17 cellular contexts compared by ENCODE assay signal in genomic region chr9:131111854-131112311, GRCh38. TPM values are rescaled to one million over a fixed set of nuclear protein-coding genes. Genes with fewer than 3 reads are reported as not detected.
DNase-seq lines count a peak whose midpoint lies in the region; ATAC-seq and TF ChIP-seq lines count a peak whose summit lies in the region.
"Had no signal": no experiment of that assay in that cellular context is flagged by ENCODE, and none has a peak within 500 bp of the region (broad histone marks: within the 10 kb centered on the region; RNA-seq: fewer than 3 reads in every experiment).

No MANE protein-coding gene starts in this region.

- peaks cover 15% of the 10 kb centered on the region for H3K4me1 ChIP-seq in HUES48 (ENCODE audit: control insufficient read depth, insufficient read depth, low read length)
- H3K4me1 ChIP-seq in suprapubic skin: peaks cover 5% of the 10 kb centered on the region

- H3K9me3 ChIP-seq in HUES48 (ENCODE audit: control insufficient read depth, insufficient read depth, low read length) (no peaks in the 10 kb centered on the region), suprapubic skin (no peaks in the 10 kb centered on the region)
- H3K9me3 ChIP-seq: BLaER1 had no signal

- peaks cover 39% of the 10 kb centered on the region for H3K36me3 ChIP-seq in HUES48 (ENCODE audit: control insufficient read depth, insufficient read depth, low read length)
- H3K36me3 ChIP-seq in kidney epithelial cell (ENCODE audit: control insufficient read depth, insufficient read depth, low read length): no peaks in the 10 kb centered on the region
- no peaks in the 10 kb centered on the region for H3K36me3 ChIP-seq in suprapubic skin

- no peak overlapping the region for H3K9ac ChIP-seq in HUES48 (ENCODE audit: low read depth, low read length)
- H3K9ac ChIP-seq: BLaER1, KMS-11 had no signal

- peak in 23 of 56 donors; percentile 9 to 51 (median 22) for TF ChIP-seq CTCF in dorsolateral prefrontal cortex (IDR thresholded peaks at IDR 0.05 in 54 of 56, conservative IDR thresholded peaks at IDR 0.05 in 2 of 56; ENCODE audit: low read depth in 1 of 56, partially characterized antibody in 56 of 56)
- TF ChIP-seq CTCF in kidney epithelial cell (IDR thresholded peaks at IDR 0.05; ENCODE audit: insufficient read depth, low read length, poor library complexity, severe bottlenecking): peak; percentile 4
- TF ChIP-seq CTCF in progenitor cell of endocrine pancreas (IDR thresholded peaks at IDR 0.05; ENCODE audit: unreplicated experiment): no peak
- no peak for TF ChIP-seq CTCF in suprapubic skin (IDR thresholded peaks at IDR 0.05)

- TF ChIP-seq POLR2A in suprapubic skin (IDR thresholded peaks at IDR 0.05): no peak

- H3K27me3 ChIP-seq in HUES48 (ENCODE audit: control insufficient read depth, insufficient read depth, low read length) (no peaks in the 10 kb centered on the region), dorsolateral prefrontal cortex (peaks cover 0 to 4% (median 0%) of the 10 kb centered on the region in 45 donors), kidney epithelial cell (ENCODE audit: control insufficient read depth, insufficient read depth, low read length) (no peaks in the 10 kb centered on the region), suprapubic skin (no peaks in the 10 kb centered on the region)
- H3K27me3 ChIP-seq: BLaER1 had no signal

- no peaks in the 10 kb centered on the region for H3K9me3 Mint-ChIP-seq in progenitor cell of endocrine pancreas (ENCODE audit: low read depth)
- H3K9me3 Mint-ChIP-seq: activated CD4-positive, alpha-beta memory T cell treated with anti-CD3 and anti-CD28 coated beads, Interleukin-2, amount 10 ng/mL, durations not matched to agents 7 days and 5 days had no signal

- no peak overlapping the region for H3K4me3 Mint-ChIP-seq in progenitor cell of endocrine pancreas (ENCODE audit: low read depth)
- H3K4me3 Mint-ChIP-seq: activated CD4-positive, alpha-beta memory T cell treated with anti-CD3 and anti-CD28 coated beads, Interleukin-2, amount 10 ng/mL, durations not matched to agents 7 days and 5 days had no signal

- H3K27ac ChIP-seq in HUES48 (ENCODE audit: low read depth, low read length) (peak overlapping the region; percentile 82), dorsolateral prefrontal cortex (peak overlapping the region; percentile 30 to 99 (median 96)), suprapubic skin (no peak overlapping the region)
- H3K27ac ChIP-seq: BLaER1, KMS-11 had no signal

- intact Hi-C loops in dorsolateral prefrontal cortex (cut with DNase I): loop anchor here (2.0 to 5.0 kb wide), 2 partner anchors 15 to 55 kb away; partner anchors contain the start of gene AIF1L (in 1 of the 2)

- 82% methylated on average over 22 of the region's 25 CpGs for WGBS in suprapubic skin

- peaks cover 7% of the 10 kb centered on the region for H3K36me3 Mint-ChIP-seq in progenitor cell of endocrine pancreas (ENCODE audit: insufficient read depth)

- no peaks in the 10 kb centered on the region for H3K27me3 Mint-ChIP-seq in progenitor cell of endocrine pancreas

- DNase-seq in dorsolateral prefrontal cortex: peak; percentile 42 to 95 (median 93)
- DNase-seq in kidney epithelial cell (ENCODE audit: low read depth): no peak
- DNase-seq in progenitor cell of endocrine pancreas (ENCODE audit: low spot score, unreplicated experiment): no peak
- no peak for DNase-seq in GM19238 (ENCODE audit: insufficient read length, low spot score)
- no peak for DNase-seq in stimulated activated CD4-positive, alpha-beta T cell treated with anti-CD3 and anti-CD28 coated beads, Interleukin-2, amount 100 ng/mL, for 24 hours
- DNase-seq in suprapubic skin (ENCODE audit: low spot score in 2 of 2): no peak
- DNase-seq: activated CD4-positive, alpha-beta memory T cell treated with anti-CD3 and anti-CD28 coated beads, Interleukin-2, amount 10 ng/mL, durations not matched to agents 7 days and 5 days; activated gamma-delta T cell; NCI-H1436 treated with DMSO at 0.1 percent for 48 hours; NCI-H524; right cardiac atrium; RPMI8226; stimulated activated naive CD4-positive, alpha-beta T cell treated with Interleukin-2 at 50 U/mL for 16 hours had no signal

- ATAC-seq in GM18519 (IDR thresholded peaks at IDR 0.05; ENCODE audit: low FRiP score, unreplicated experiment): no peak
- ATAC-seq: right cardiac atrium had no signal

- H3K4me3 ChIP-seq in HUES48 (ENCODE audit: low read depth, low read length) (no peak overlapping the region), dorsolateral prefrontal cortex (peak overlapping the region in 30 of 59 donors; percentile 4 to 46 (median 29)), kidney epithelial cell (ENCODE audit: low read depth, low read length) (peak overlapping the region; percentile 34), suprapubic skin (no peak overlapping the region)
- H3K4me3 ChIP-seq: BLaER1 had no signal

- H3K27ac Mint-ChIP-seq in progenitor cell of endocrine pancreas: peak overlapping the region; percentile 62
- H3K27ac Mint-ChIP-seq: activated CD4-positive, alpha-beta memory T cell treated with anti-CD3 and anti-CD28 coated beads, Interleukin-2, amount 10 ng/mL, durations not matched to agents 7 days and 5 days had no signal

- TF ChIP-seq EP300 in suprapubic skin (IDR thresholded peaks at IDR 0.05): no peak

- no peaks in the 10 kb centered on the region for H3K4me1 Mint-ChIP-seq in progenitor cell of endocrine pancreas (ENCODE audit: low read depth)
- H3K4me1 Mint-ChIP-seq: activated CD4-positive, alpha-beta memory T cell treated with anti-CD3 and anti-CD28 coated beads, Interleukin-2, amount 10 ng/mL, durations not matched to agents 7 days and 5 days had no signal

RNA-seq across cellular contexts. Expression of gene NUP214, which starts 13.5 kb away (rescaled TPM):
- total RNA-seq in dorsolateral prefrontal cortex (10 to 100 TPM; 37.9 to 85.0 (median 52.8) TPM), kidney epithelial cell (30.5 and 31.8 TPM in 2 replicates), progenitor cell of endocrine pancreas (61.0 and 62.2 TPM in 2 replicates), suprapubic skin (100 to 1,000 TPM in 1 of 4 donors, 10 to 100 TPM in 3; 36.1 to 104 (median 69.6) TPM)

RNA-seq across cellular contexts. Expression of gene AIF1L, which starts 15.6 kb away (rescaled TPM):
- total RNA-seq in dorsolateral prefrontal cortex (100 to 1,000 TPM in 30 of 120 experiments, 10 to 100 TPM in 90; 23.4 to 303 (median 71.6) TPM), kidney epithelial cell (50.7 and 58.4 TPM in 2 replicates), progenitor cell of endocrine pancreas (71.1 and 72.5 TPM in 2 replicates), suprapubic skin (10 to 100 TPM; 15.2 to 28.7 (median 21.0) TPM)

Comparison
In these comparisons a context has a peak if more than half of its experiments do, and no peak if none do; other contexts are left out.
1. H3K4me3 ChIP-seq: peak in dorsolateral prefrontal cortex (30 of 59) and kidney epithelial cell (single experiment); none in HUES48 (single experiment) and suprapubic skin (single experiment).
2. DNase-seq: peak in dorsolateral prefrontal cortex (10 of 10); none in kidney epithelial cell (single experiment), progenitor cell of endocrine pancreas (single experiment), GM19238 (single experiment), stimulated activated CD4-positive, alpha-beta T cell treated with anti-CD3 and anti-CD28 coated beads, Interleukin-2, amount 100 ng/mL, for 24 hours (0 of 2) and suprapubic skin (0 of 2).